9 cellular contexts compared by ENCODE assay signal in the genomic region with DNA sequence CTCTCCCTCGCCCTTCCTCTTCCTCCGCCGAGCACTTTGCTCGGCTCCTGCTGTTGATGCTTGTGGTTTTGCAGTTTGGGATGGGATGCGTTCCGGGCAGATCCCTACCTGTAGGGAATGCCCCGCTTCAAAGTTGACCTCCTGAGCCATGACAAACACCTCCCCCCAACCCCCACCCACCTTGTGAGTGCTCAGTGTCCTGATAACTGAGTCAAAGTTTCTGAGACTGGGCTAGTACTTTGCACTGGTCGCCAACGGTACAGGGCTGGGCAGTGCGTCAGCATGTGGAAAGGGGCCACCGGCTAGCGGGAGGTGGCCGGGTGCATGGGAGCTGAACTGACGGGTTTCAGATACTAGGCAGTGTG. TPM values are rescaled to one million over a fixed set of nuclear protein-coding genes. Genes with fewer than 3 reads are reported as not detected.
DNase-seq lines count a peak whose midpoint lies in the region; ATAC-seq, FAIRE-seq and TF ChIP-seq lines count a peak whose summit lies in the region.
"Had no signal": no experiment of that assay in that cellular context is flagged by ENCODE, and none has a peak within 500 bp of the region (broad histone marks: within the 10 kb centered on the region; RNA-seq: fewer than 3 reads in every experiment).

No MANE protein-coding gene starts in this region.

- TF ChIP-seq POLR2A in Peyer's patch (IDR thresholded peaks at IDR 0.05) = peak; percentile 64 to 84
- peak; percentile 24; the same call in 1 of the 2 replicates for TF ChIP-seq POLR2A in GM12878 (IDR thresholded peaks at IDR 0.05; ENCODE audit: low read depth, low read length)

- CTCF ChIA-PET in GM12878 (lab: Yijun Ruan, JAX) = no interaction called here

- H4K20me1 ChIP-seq in GM12878 (ENCODE audit: control insufficient read depth, insufficient read depth) = no peaks in the 10 kb centered on the region; the same call in 1 of the 2 replicates

- H3K79me2 ChIP-seq in GM12878 (ENCODE audit: control insufficient read depth, insufficient read depth, low read length) = peaks cover 65% of the 10 kb centered on the region

- TF ChIP-seq CTCF in Peyer's patch (IDR thresholded peaks at IDR 0.05) (no peak), GM12878 (IDR thresholded peaks at IDR 0.05 in 2 of 3, conservative IDR thresholded peaks at IDR 0.05 in 1 of 3; ENCODE audit: control insufficient read depth in 2 of 3, extremely low read depth in 1 of 3, insufficient read depth in 1 of 3, low read depth in 3 of 3, low read length in 3 of 3) (no peak)

- H3K36me3 ChIP-seq in Peyer's patch (no peaks in the 10 kb centered on the region), GM12878 (ENCODE audit: control insufficient read depth in 2 of 2, insufficient read depth in 2 of 2, low read length in 1 of 2) (no peaks in the 10 kb centered on the region), skeletal muscle tissue (ENCODE audit: control insufficient read depth in 3 of 3, insufficient read depth in 3 of 3, low read length in 3 of 3) (no peaks in the 10 kb centered on the region)

- peak overlapping the region; percentile 90 to 100 (median 98) for H3K27ac ChIP-seq in Peyer's patch
- H3K27ac ChIP-seq in GM12878 (ENCODE audit: control insufficient read depth, insufficient read depth) = peak overlapping the region; percentile 93
- H3K27ac ChIP-seq in skeletal muscle tissue (ENCODE audit: low read depth, low read length) = peak overlapping the region; percentile 83

- H3K9me3 ChIP-seq in Peyer's patch (no peaks in the 10 kb centered on the region), GM12878 (replicated peaks; ENCODE audit: control insufficient read depth, insufficient read depth, low read length) (no peaks in the 10 kb centered on the region), iPS-18c (ENCODE audit: control insufficient read depth, insufficient read depth, low read length) (no peaks in the 10 kb centered on the region), skeletal muscle tissue (ENCODE audit: control insufficient read depth in 3 of 3, low read length in 3 of 3) (no peaks in the 10 kb centered on the region)

- H3K27me3 ChIP-seq in Peyer's patch = no peaks in the 10 kb centered on the region
- H3K27me3 ChIP-seq in GM12878 (replicated peaks in 1 of 2; ENCODE audit: control insufficient read depth in 2 of 2, insufficient read depth in 2 of 2, low read length in 1 of 2) = no peaks in the 10 kb centered on the region; a peak in 1 of 4 replicates
- H3K27me3 ChIP-seq in skeletal muscle tissue (ENCODE audit: control insufficient read depth in 3 of 3, insufficient read depth in 3 of 3, low read length in 3 of 3) = no peaks in the 10 kb centered on the region

- no TSS peak for BruUV-seq in GM12878 (replicated peaks; lab: Mats Ljungman, UMichigan)

- H3K4me2 ChIP-seq in GM12878 (ENCODE audit: control insufficient read depth, insufficient read depth) = peak overlapping the region; percentile 70

- ATAC-seq in HG02571 (IDR thresholded peaks at IDR 0.05; ENCODE audit: unreplicated experiment) = peak; percentile 17
- peak; percentile 24 for ATAC-seq in GM12878

- TF ChIP-seq EP300 in GM12878 (IDR thresholded peaks at IDR 0.05; ENCODE audit: borderline replicate concordance in 1 of 2, control insufficient read depth in 1 of 2, low read depth in 2 of 2, low read length in 2 of 2) = no peak

- RAD21 ChIA-PET in GM12878 (lab: Charles Lee; ENCODE audit: unreplicated experiment) = no interaction called here

- SMC1A ChIA-PET in GM12878 (lab: Charles Lee; ENCODE audit: uncharacterized antibody, unreplicated experiment) = no interaction called here

- peak overlapping the region; percentile 71 for H3K9ac ChIP-seq in GM12878 (ENCODE audit: control insufficient read depth, insufficient read depth, low read length)
- H3K9ac ChIP-seq in skeletal muscle tissue (ENCODE audit: low read depth in 1 of 3, low read length in 3 of 3) = peak overlapping the region; percentile 74 to 90 (median 86)

- H3K4me1 ChIP-seq in Peyer's patch (peaks cover 0 to 19% (median 6%) of the 10 kb centered on the region in 4 donors), GM12878 (ENCODE audit: control insufficient read depth, insufficient read depth, low read length) (peaks cover 32% of the 10 kb centered on the region), skeletal muscle tissue (ENCODE audit: control insufficient read depth in 3 of 3, insufficient read depth in 3 of 3, low read length in 3 of 3) (peaks cover 6 to 12% (median 12%) of the 10 kb centered on the region in 3 donors)

- H2AFZ ChIP-seq in GM12878 (ENCODE audit: control insufficient read depth, low read depth, low read length) = peak overlapping the region; percentile 81

- intact Hi-C loops in GM12878 (cut with micrococcal nuclease; ENCODE audit: unreplicated experiment) = no loop called here

- in situ Hi-C loops in GM12878 (cut with MboI) = no loop called here

- POLR2A ChIA-PET in GM12878 (lab: Charles Lee) = no interaction called here

- DNase-seq in DMS 273 (lab: John Stamatoyannopoulos, UW; ENCODE audit: unreplicated experiment) = peak; percentile 61
- no peak for DNase-seq in DMS 273 treated with DMSO at 0.1 percent for 48 hours (lab: John Stamatoyannopoulos, UW)
- peak; percentile 45 to 88 (median 85) for DNase-seq in Peyer's patch
- no peak for DNase-seq in GM12878 (ENCODE audit: low read depth, low spot score)
- DNase-seq in NCI-H1436 (lab: John Stamatoyannopoulos, UW) = no peak

- WGBS in GM12878 (ENCODE audit: insufficient coverage, insufficient replicate concordance, low lambda C conversion rate, missing lambda C conversion rate) = under 1% methylated on average over 14 of the region's 14 CpGs

- no peak for FAIRE-seq in GM12878 (lab: Jason Lieb, UNC)
- FAIRE-seq: A204.1 had no signal

- H3K4me3 ChIP-seq in Peyer's patch (peak overlapping the region; percentile 77 to 95 (median 91)), GM12878 (peak overlapping the region; percentile 91), iPS-18c (ENCODE audit: insufficient read depth, low read depth, low read length) (peak overlapping the region; percentile 90), skeletal muscle tissue (ENCODE audit: low read length in 3 of 3) (peak overlapping the region; percentile 87 to 88 (median 87))

- no peak for TF ChIP-seq RAD21 in GM12878 (IDR thresholded peaks at IDR 0.05; ENCODE audit: insufficient read depth, low read depth, low read length)

TF ChIP-seq in GM12878, 131 proteins besides CTCF, POLR2A, EP300 and RAD21 (continues in another document):
- TF ChIP-seq CREB1 (IDR thresholded peaks at IDR 0.05; ENCODE audit: low read depth) (0 out of 2 replicates have a peak, but pooled peaks have one; percentile 28), IKZF2 (IDR thresholded peaks at IDR 0.05) (peak in 1 of 2 experiments; percentile 14; a peak in 1 of 4 replicates)
- TF ChIP-seq, protein P1, sequence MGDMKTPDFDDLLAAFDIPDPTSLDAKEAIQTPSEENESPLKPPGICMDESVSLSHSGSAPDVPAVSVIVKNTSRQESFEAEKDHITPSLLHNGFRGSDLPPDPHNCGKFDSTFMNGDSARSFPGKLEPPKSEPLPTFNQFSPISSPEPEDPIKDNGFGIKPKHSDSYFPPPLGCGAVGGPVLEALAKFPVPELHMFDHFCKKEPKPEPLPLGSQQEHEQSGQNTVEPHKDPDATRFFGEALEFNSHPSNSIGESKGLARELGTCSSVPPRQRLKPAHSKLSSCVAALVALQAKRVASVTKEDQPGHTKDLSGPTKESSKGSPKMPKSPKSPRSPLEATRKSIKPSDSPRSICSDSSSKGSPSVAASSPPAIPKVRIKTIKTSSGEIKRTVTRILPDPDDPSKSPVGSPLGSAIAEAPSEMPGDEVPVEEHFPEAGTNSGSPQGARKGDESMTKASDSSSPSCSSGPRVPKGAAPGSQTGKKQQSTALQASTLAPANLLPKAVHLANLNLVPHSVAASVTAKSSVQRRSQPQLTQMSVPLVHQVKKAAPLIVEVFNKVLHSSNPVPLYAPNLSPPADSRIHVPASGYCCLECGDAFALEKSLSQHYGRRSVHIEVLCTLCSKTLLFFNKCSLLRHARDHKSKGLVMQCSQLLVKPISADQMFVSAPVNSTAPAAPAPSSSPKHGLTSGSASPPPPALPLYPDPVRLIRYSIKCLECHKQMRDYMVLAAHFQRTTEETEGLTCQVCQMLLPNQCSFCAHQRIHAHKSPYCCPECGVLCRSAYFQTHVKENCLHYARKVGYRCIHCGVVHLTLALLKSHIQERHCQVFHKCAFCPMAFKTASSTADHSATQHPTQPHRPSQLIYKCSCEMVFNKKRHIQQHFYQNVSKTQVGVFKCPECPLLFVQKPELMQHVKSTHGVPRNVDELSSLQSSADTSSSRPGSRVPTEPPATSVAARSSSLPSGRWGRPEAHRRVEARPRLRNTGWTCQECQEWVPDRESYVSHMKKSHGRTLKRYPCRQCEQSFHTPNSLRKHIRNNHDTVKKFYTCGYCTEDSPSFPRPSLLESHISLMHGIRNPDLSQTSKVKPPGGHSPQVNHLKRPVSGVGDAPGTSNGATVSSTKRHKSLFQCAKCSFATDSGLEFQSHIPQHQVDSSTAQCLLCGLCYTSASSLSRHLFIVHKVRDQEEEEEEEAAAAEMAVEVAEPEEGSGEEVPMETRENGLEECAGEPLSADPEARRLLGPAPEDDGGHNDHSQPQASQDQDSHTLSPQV (IDR thresholded peaks at IDR 0.05) = no peak

RNA-seq across cellular contexts. Expression of a gene that starts 0.8 kb away (rescaled TPM):
- total RNA-seq in Peyer's patch (100 to 1,000 TPM; 170 to 282 (median 182) TPM), GM12878 (2014; rRNA removed) (142 and 164 TPM in 2 replicates), GM12878 (2014; rRNA removed; fragmentation: Illumina TruSeq; extraction: Trizol) (194 and 207 TPM in 2 replicates), GM12878 (2021) (128 and 132 TPM in 2 replicates), skeletal muscle tissue (30.3 TPM)
- 371 and 380 TPM in 2 replicates for total RNA-seq in GM12878 (2013; cell fraction: nucleolus; rRNA removed)
- polyA plus RNA-seq in GM12878 (2011; ENCODE audit: low read depth) = 70.2 TPM
- polyA plus RNA-seq in GM12878 (2011; rRNA removed) (5.8 and 7.0 TPM in 2 replicates), GM12878 (2014; fragmentation: Illumina TruSeq; extraction: Trizol) (142 and 184 TPM in 2 replicates), GM12878 (2014; fragmentation: Nextera tagmentation; extraction: Ambion mirVana) (100 to 1,000 TPM in 1 of 2 experiments, 10 to 100 TPM in 1; 92.3 to 130 TPM), GM12878 (2014; rRNA removed) (71.6 and 85.8 TPM in 2 replicates), GM12878 (2016; fragmentation: Nextera tagmentation; extraction: Ambion mirVana) (10 to 100 TPM; 94.1 to 95.3 TPM)
- 2.8 and 4.6 TPM in 2 replicates for polyA plus RNA-seq in GM12878 (2011; cell fraction: cytosol; rRNA removed)
- polyA plus RNA-seq in GM12878 (2011; cell fraction: nucleus; rRNA removed) = 3.2 and 4.1 TPM in 2 replicates
- polyA plus RNA-seq in GM12878 (2012) = 109 TPM in 2 replicates
- 9.6 TPM in 2 replicates for polyA minus RNA-seq in GM12878 (2011; rRNA and poly(A)+ RNA removed)
- 1.5 and 1.7 TPM in 2 replicates for polyA minus RNA-seq in GM12878 (2011; cell fraction: cytosol; rRNA and poly(A)+ RNA removed)
- polyA minus RNA-seq in GM12878 (2011; cell fraction: nucleus; rRNA and poly(A)+ RNA removed) = 12.1 and 21.8 TPM in 2 replicates

Comparison
In these comparisons a context has a peak if more than half of its experiments do, and no peak if none do; other contexts are left out.
1. DNase-seq: peak in DMS 273 (single experiment) and Peyer's patch (3 of 3); none in DMS 273 treated with DMSO at 0.1 percent for 48 hours (single experiment), GM12878 (single experiment) and NCI-H1436 (single experiment).
2. Peak in every context shown above with its lines, with median percentiles within 50 percentile points of each other: H3K27ac ChIP-seq and H3K4me3 ChIP-seq.